8 cellular contexts compared by ENCODE assay signal in the genomic region with DNA sequence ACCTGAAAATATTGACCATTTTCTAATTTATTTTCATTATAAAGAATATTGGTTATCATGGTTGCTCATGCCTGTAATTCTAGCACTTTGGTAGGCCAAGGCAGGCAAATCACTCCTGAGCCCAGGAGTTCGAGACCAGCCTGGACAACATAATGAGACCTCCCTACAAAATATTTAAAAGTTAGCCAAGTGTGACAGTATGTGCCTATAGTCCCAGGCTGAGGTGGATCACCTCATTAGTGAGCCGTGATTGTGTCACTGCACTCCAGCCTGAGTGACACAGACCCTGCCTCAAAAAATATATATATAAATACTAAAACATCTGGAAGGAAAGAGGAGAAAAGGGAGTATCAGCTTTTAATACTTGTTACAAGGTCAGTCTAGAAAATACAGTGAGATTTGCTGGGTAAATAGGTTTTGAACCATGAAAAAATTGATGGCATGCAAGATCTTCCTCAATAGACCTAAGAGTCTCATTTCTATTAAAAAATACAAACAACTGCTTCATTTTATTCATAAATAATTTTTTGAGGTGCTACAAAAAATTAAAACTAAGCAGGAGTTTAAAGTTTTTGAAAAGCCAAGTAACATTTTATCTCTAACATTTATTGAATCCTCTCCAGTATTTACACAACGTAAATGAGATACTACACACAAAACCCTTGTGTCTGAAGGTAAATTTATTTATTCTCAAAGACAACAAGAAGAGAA. TPM values are rescaled to one million over a fixed set of nuclear protein-coding genes. Genes with fewer than 3 reads are reported as not detected.
DNase-seq lines count a peak whose midpoint lies in the region; ATAC-seq and TF ChIP-seq lines count a peak whose summit lies in the region.

No MANE protein-coding gene starts in this region.

- no peak overlapping the region for H3K27ac Mint-ChIP-seq in endothelial cell (ENCODE audit: unreplicated experiment)

- peaks cover 14% of the 10 kb centered on the region for H3K4me1 Mint-ChIP-seq in endothelial cell (ENCODE audit: unreplicated experiment)

- H3K27ac ChIP-seq in esophagus muscularis mucosa (replicated peaks in 1 of 4) = peak overlapping the region; percentile 87 to 95 (median 91)
- peak overlapping the region; percentile 66 to 92 (median 82) for H3K27ac ChIP-seq in spleen

- TF ChIP-seq CTCF in esophagus muscularis mucosa (IDR thresholded peaks at IDR 0.05) = no peak
- no peak for TF ChIP-seq CTCF in spleen (IDR thresholded peaks at IDR 0.05 in 8 of 11, conservative IDR thresholded peaks at IDR 0.05 in 3 of 11)
- TF ChIP-seq CTCF in endothelial cell (IDR thresholded peaks at IDR 0.05; ENCODE audit: unreplicated experiment) = no peak

- H3K4me3 ChIP-seq in esophagus muscularis mucosa (no peak overlapping the region), spleen (no peak overlapping the region)

- no peak for TF ChIP-seq POLR2A in esophagus muscularis mucosa (IDR thresholded peaks at IDR 0.05; ENCODE audit: low read depth)
- TF ChIP-seq POLR2A in spleen (IDR thresholded peaks at IDR 0.05) = no peak

- in situ Hi-C loops in SK-MEL-5 (cut with HindIII; ENCODE audit: low pct_unique_long_range_greater_than_20kb, low sequenced_read_pairs) = no loop called here

- WGBS in esophagus muscularis mucosa = 83% methylated on average over 3 of the region's 3 CpGs
- WGBS in spleen, 5 donors = 81 to 88% (median 87%) methylated on average over 3 of the region's 3 CpGs

- DNase-seq in NCI-H82 (lab: John Stamatoyannopoulos, UW) (peak; percentile 16), NCI-H82 treated with DMSO at 0.1 percent for 48 hours (lab: John Stamatoyannopoulos, UW; ENCODE audit: unreplicated experiment) (no peak), SK-MEL-5 (ENCODE audit: low read depth, low spot score) (peak; percentile 55), esophagus muscularis mucosa (ENCODE audit: extremely low spot score) (no peak), spleen (no peak), NCI-H2227 (lab: John Stamatoyannopoulos, UW; ENCODE audit: unreplicated experiment) (no peak), endothelial cell (ENCODE audit: low spot score) (no peak)

- no peak for ATAC-seq in HG03139 (IDR thresholded peaks at IDR 0.05; ENCODE audit: unreplicated experiment)

- peaks cover 3% of the 10 kb centered on the region for H3K27me3 Mint-ChIP-seq in endothelial cell (ENCODE audit: unreplicated experiment)

- no peak overlapping the region for H3K4me3 Mint-ChIP-seq in endothelial cell (ENCODE audit: unreplicated experiment)

- intact Hi-C loops in esophagus muscularis mucosa (cut with DNase I) = loop anchor here (5.0 kb wide), 1 partner anchor 58 kb away; no protein-coding TSS in a partner anchor
- intact Hi-C loops in spleen (cut with DNase I; ENCODE audit: low total_unique reads) = no loop called here

- H3K9me3 Mint-ChIP-seq in endothelial cell (ENCODE audit: unreplicated experiment) = no peaks in the 10 kb centered on the region

- peaks cover 5% of the 10 kb centered on the region for H3K36me3 Mint-ChIP-seq in endothelial cell (ENCODE audit: low read depth, unreplicated experiment)

- H3K36me3 ChIP-seq in esophagus muscularis mucosa (peaks cover 0 to 23% (median 3%) of the 10 kb centered on the region in 4 donors), spleen (peaks cover 0 to 32% (median 4%) of the 10 kb centered on the region in 6 donors)

- H3K27me3 ChIP-seq in esophagus muscularis mucosa (no peaks in the 10 kb centered on the region), spleen (replicated peaks in 1 of 7) (no peaks in the 10 kb centered on the region)

- no peak for TF ChIP-seq EP300 in esophagus muscularis mucosa (IDR thresholded peaks at IDR 0.05)

- H3K4me1 ChIP-seq in esophagus muscularis mucosa = peaks cover 35 to 75% (median 70%) of the 10 kb centered on the region in 4 donors
- H3K4me1 ChIP-seq in spleen = peaks cover 36 to 99% (median 76%) of the 10 kb centered on the region in 6 donors

- H3K9me3 ChIP-seq in esophagus muscularis mucosa (no peaks in the 10 kb centered on the region), spleen (no peaks in the 10 kb centered on the region)

RNA-seq across cellular contexts. Expression of a gene that starts 47.7 kb away (rescaled TPM):
- 7.3 and 7.4 TPM in 2 replicates for total RNA-seq in SK-MEL-5 (2014; rRNA removed; shearing (Covaris generic))
- 9.5 and 11.3 TPM in 2 replicates for polyA plus RNA-seq in SK-MEL-5 (2015; cell fraction: cytosol; rRNA removed)
- polyA plus RNA-seq in SK-MEL-5 (2015; cell fraction: nucleus; rRNA removed) = 12.5 and 14.7 TPM in 2 replicates
- 10 to 100 TPM in 1 of 4 donors, 1 to 10 TPM in 3; 5.6 to 10.4 (median 7.0) TPM for total RNA-seq in esophagus muscularis mucosa
- 10 to 100 TPM in 6 of 7 donors, 1 to 10 TPM in 1; 9.9 to 25.4 (median 11.3) TPM for total RNA-seq in spleen
- polyA plus RNA-seq in spleen = 1 to 10 TPM; 6.0 to 8.8 (median 7.7) TPM
- 12.5 TPM for total RNA-seq in endothelial cell (ENCODE audit: unreplicated experiment)

RNA-seq across cellular contexts. Expression of a gene that starts 47.9 kb away (rescaled TPM):
- total RNA-seq in SK-MEL-5 (2014; rRNA removed; shearing (Covaris generic)) = 29.6 TPM in 2 replicates
- 19.6 and 27.1 TPM in 2 replicates for polyA plus RNA-seq in SK-MEL-5 (2015; cell fraction: cytosol; rRNA removed)
- polyA plus RNA-seq in SK-MEL-5 (2015; cell fraction: nucleus; rRNA removed) = 57.3 and 95.7 TPM in 2 replicates
- total RNA-seq in esophagus muscularis mucosa = 10 to 100 TPM; 26.6 to 45.2 (median 33.4) TPM
- 10 to 100 TPM; 38.9 to 51.5 (median 49.5) TPM for total RNA-seq in spleen
- polyA plus RNA-seq in spleen = 10 to 100 TPM in 1 of 3 donors, 1 to 10 TPM in 2; 8.2 to 13.2 (median 9.8) TPM
- total RNA-seq in endothelial cell (ENCODE audit: unreplicated experiment) = 30.4 TPM

Comparison
In these comparisons a context has a peak if more than half of its experiments do, and no peak if none do; other contexts are left out.
1. DNase-seq: peak in NCI-H82 (single experiment) and SK-MEL-5 (single experiment); none in NCI-H82 treated with DMSO at 0.1 percent for 48 hours (single experiment), esophagus muscularis mucosa (single experiment), spleen (single experiment), NCI-H2227 (single experiment) and endothelial cell (single experiment).